Comparison of ENCODE assay signal across 22 cellular contexts in the genomic region with DNA sequence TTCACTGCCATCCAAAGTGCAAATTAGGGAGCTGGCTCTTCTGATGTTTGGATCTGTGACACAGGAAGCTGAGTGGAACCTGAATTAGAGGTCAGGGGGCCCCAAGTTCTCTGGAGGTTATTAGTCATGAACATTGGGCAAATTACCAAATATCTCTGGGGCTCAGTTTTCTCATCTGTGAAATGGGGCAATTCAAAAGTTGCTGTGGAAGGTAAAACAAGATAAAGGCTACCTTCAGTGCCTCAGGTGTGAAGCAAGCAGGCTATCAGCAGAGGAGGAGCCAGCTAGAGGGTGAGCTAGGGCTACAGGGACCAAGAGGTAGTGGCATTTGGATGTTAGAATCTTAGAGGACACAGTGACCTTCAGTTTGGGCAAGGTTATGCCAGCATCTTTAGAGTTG.
DNase-seq lines count a peak whose midpoint lies in the region; ATAC-seq, FAIRE-seq and TF ChIP-seq lines count a peak whose summit lies in the region.
"Had no signal": no experiment of that assay in that cellular context is flagged by ENCODE, and none has a peak within 500 bp of the region (broad histone marks: within the 10 kb centered on the region; RNA-seq: fewer than 3 reads in every experiment).

No MANE protein-coding gene starts in this region.

- H3K4me2 ChIP-seq in HepG2 (ENCODE audit: low read depth, low read length): no peak overlapping the region
- no peak overlapping the region for H3K4me2 ChIP-seq in neural progenitor cell

- H3F3A ChIP-seq in neural progenitor cell (ENCODE audit: low read depth): no peaks in the 10 kb centered on the region

- H3K9ac ChIP-seq in HepG2 (ENCODE audit: insufficient read depth, low read depth, low read length) (no peak overlapping the region), neural progenitor cell (no peak overlapping the region)

- H3K27me3 ChIP-seq in HepG2 (ENCODE audit: control insufficient read depth in 1 of 2, insufficient read depth in 2 of 2, low read length in 2 of 2): peaks cover 2 to 23% of the 10 kb centered on the region in 2 experiments; a peak in 3 of 5 replicates
- no peaks in the 10 kb centered on the region for H3K27me3 ChIP-seq in right lobe of liver
- H3K27me3 ChIP-seq in foreskin keratinocyte: no peaks in the 10 kb centered on the region
- H3K27me3 ChIP-seq in neural progenitor cell: no peaks in the 10 kb centered on the region
- no peaks in the 10 kb centered on the region for H3K27me3 ChIP-seq in A673 (replicated peaks; ENCODE audit: insufficient read depth, low read depth, low read length, poor library complexity)

- intact Hi-C loops in HepG2 (cut with micrococcal nuclease; ENCODE audit: unreplicated experiment): no loop called here
- intact Hi-C loops in right lobe of liver (cut with DNase I): no loop called here
- intact Hi-C loops in A673 (cut with micrococcal nuclease; ENCODE audit: unreplicated experiment): no loop called here

- H3K79me2 ChIP-seq in HepG2 (ENCODE audit: insufficient read depth, low read length) (no peaks in the 10 kb centered on the region), neural progenitor cell (ENCODE audit: low read depth) (no peaks in the 10 kb centered on the region)

- H3K4me3 Mint-ChIP-seq in neural progenitor cell: no peak overlapping the region
- H3K4me3 Mint-ChIP-seq: CD4-positive, alpha-beta memory T cell; HFFc6 had no signal

- no peaks in the 10 kb centered on the region for H3K36me3 ChIP-seq in HepG2 (replicated peaks in 1 of 2; ENCODE audit: control insufficient read depth in 1 of 2, insufficient read depth in 2 of 2, low read length in 2 of 2)
- H3K36me3 ChIP-seq in right lobe of liver: no peaks in the 10 kb centered on the region
- no peaks in the 10 kb centered on the region for H3K36me3 ChIP-seq in neural progenitor cell
- no peaks in the 10 kb centered on the region for H3K36me3 ChIP-seq in A673 (ENCODE audit: insufficient read depth, low read length, poor library complexity, severe bottlenecking)
- H3K36me3 ChIP-seq: HAP-1 had no signal

- TF ChIP-seq RAD21 in HepG2 (CRISPR knock-in tag; IDR thresholded peaks at IDR 0.05): no peak

- H2AFZ ChIP-seq in HepG2 (ENCODE audit: low read length) (no peak overlapping the region), neural progenitor cell (replicated peaks) (no peak overlapping the region)

- no peaks in the 10 kb centered on the region for H4K20me1 ChIP-seq in HepG2 (ENCODE audit: insufficient read depth, low read length)
- no peaks in the 10 kb centered on the region for H4K20me1 ChIP-seq in neural progenitor cell (ENCODE audit: low read depth)

- H3K27ac ChIP-seq in HepG2 (ENCODE audit: extremely low read length, insufficient read depth, low read length): no peak overlapping the region
- no peak overlapping the region for H3K27ac ChIP-seq in right lobe of liver
- peak overlapping the region; percentile 25 for H3K27ac ChIP-seq in foreskin keratinocyte
- H3K27ac ChIP-seq in neural progenitor cell: no peak overlapping the region
- H3K27ac ChIP-seq in A673 (ENCODE audit: low read depth, low read length, poor library complexity, severe bottlenecking): no peak overlapping the region
- H3K27ac ChIP-seq: 22Rv1 had no signal

- POLR2A ChIA-PET in HepG2 (lab: Yijun Ruan, JAX) (no interaction called here), A673 (lab: Charles Lee; ENCODE audit: low non-redundant PET) (no interaction called here)

- BruUV-seq in HepG2 (replicated peaks; lab: Mats Ljungman, UMichigan) (no TSS peak), A673 (replicated peaks; lab: Mats Ljungman, UMichigan) (no TSS peak)

- H3K36me3 Mint-ChIP-seq in neural progenitor cell: no peaks in the 10 kb centered on the region
- H3K36me3 Mint-ChIP-seq: CD4-positive, alpha-beta memory T cell had no signal

- peaks cover 12% of the 10 kb centered on the region for H3K27me3 Mint-ChIP-seq in neural progenitor cell (ENCODE audit: insufficient read depth, low read depth)

- DNase-seq in HepG2 (ENCODE audit: low spot score) (no peak), right lobe of liver (no peak), foreskin keratinocyte (no peak), neural progenitor cell (ENCODE audit: low spot score) (no peak), A673 (ENCODE audit: low spot score) (no peak), LoVo (ENCODE audit: low spot score) (no peak)
- DNase-seq: ACHN; C1 segment of cervical spinal cord; Calu3; CD4-positive, alpha-beta memory T cell; COR-L47; DMS53; DMS79 treated with DMSO at 0.1 percent for 48 hours; GF-D8; GOT3; HFFc6 had no signal

- H3K27ac Mint-ChIP-seq in neural progenitor cell: peak overlapping the region; percentile 30
- H3K27ac Mint-ChIP-seq: HFFc6 had no signal

- no peak for FAIRE-seq in HepG2 (lab: Jason Lieb, UNC)
- FAIRE-seq: A204.1, GM12891, GM18507, H54 had no signal

- CTCF ChIA-PET in HepG2 (lab: Yijun Ruan, JAX; ENCODE audit: low intra/inter-chr PET ratio, low total read pairs): no interaction called here
- CTCF ChIA-PET in A673 (lab: Charles Lee): no interaction called here

- peaks cover 2% of the 10 kb centered on the region for H3K9me3 Mint-ChIP-seq in neural progenitor cell
- H3K9me3 Mint-ChIP-seq: HFFc6 had no signal

- ATAC-seq in HepG2 (no peak), right lobe of liver (no peak), foreskin keratinocyte (no peak)

- H3K4me1 Mint-ChIP-seq in neural progenitor cell: no peaks in the 10 kb centered on the region
- H3K4me1 Mint-ChIP-seq: CD4-positive, alpha-beta memory T cell had no signal

- H3K9me3 ChIP-seq in HepG2 (ENCODE audit: low read length) (no peaks in the 10 kb centered on the region), right lobe of liver (no peaks in the 10 kb centered on the region), neural progenitor cell (ENCODE audit: low read depth) (no peaks in the 10 kb centered on the region), A673 (ENCODE audit: low read depth, low read length, poor library complexity, severe bottlenecking) (no peaks in the 10 kb centered on the region)
- H3K9me3 ChIP-seq: HAP-1 had no signal

- no peak for TF ChIP-seq CTCF in HepG2 (CRISPR knock-in tag; IDR thresholded peaks at IDR 0.05)
- no peak for TF ChIP-seq CTCF in right lobe of liver (IDR thresholded peaks at IDR 0.05)
- TF ChIP-seq CTCF in foreskin keratinocyte (conservative IDR thresholded peaks at IDR 0.05): no peak
- no peak for TF ChIP-seq CTCF in neural progenitor cell (IDR thresholded peaks at IDR 0.05)
- TF ChIP-seq CTCF in A673 (conservative IDR thresholded peaks at IDR 0.05; ENCODE audit: low read depth, low read length): no peak

- H3K4me1 ChIP-seq in HepG2 (ENCODE audit: insufficient read depth, low read length): no peaks in the 10 kb centered on the region
- no peaks in the 10 kb centered on the region for H3K4me1 ChIP-seq in right lobe of liver
- peaks cover 29% of the 10 kb centered on the region for H3K4me1 ChIP-seq in foreskin keratinocyte
- no peaks in the 10 kb centered on the region for H3K4me1 ChIP-seq in neural progenitor cell
- H3K4me1 ChIP-seq in A673 (ENCODE audit: insufficient read depth, low read length, poor library complexity, severe bottlenecking): no peaks in the 10 kb centered on the region
- H3K4me1 ChIP-seq: HAP-1 had no signal

- TF ChIP-seq EP300 in HepG2 (IDR thresholded peaks at IDR 0.05; ENCODE audit: low read depth in 2 of 2, low read length in 2 of 2): no peak
- TF ChIP-seq EP300 in HepG2 (CRISPR knock-in tag; IDR thresholded peaks at IDR 0.05; ENCODE audit: borderline replicate concordance): no peak

- in situ Hi-C loops in HepG2 (cut with HindIII; ENCODE audit: extremely low pct_ligation_motif_present, low pct_unique_long_range_greater_than_20kb): no loop called here

- TF ChIP-seq POLR2A in HepG2 (IDR thresholded peaks at IDR 0.05; ENCODE audit: insufficient read depth in 1 of 2, low read depth in 2 of 2, low read length in 2 of 2): no peak
- TF ChIP-seq POLR2A in right lobe of liver (IDR thresholded peaks at IDR 0.05): no peak

- H3K4me3 ChIP-seq in HepG2 (replicated peaks in 1 of 3; ENCODE audit: insufficient read depth in 1 of 3, low read depth in 2 of 3, low read length in 3 of 3) (no peak overlapping the region), right lobe of liver (no peak overlapping the region), neural progenitor cell (no peak overlapping the region), A673 (ENCODE audit: low read depth, low read length, poor library complexity, severe bottlenecking) (no peak overlapping the region)
- H3K4me3 ChIP-seq: HAP-1 had no signal

TF ChIP-seq in HepG2, 621 proteins besides CTCF, POLR2A, EP300 and RAD21:
- no peak for TF ChIP-seq ZNF746 (CRISPR knock-in tag; IDR thresholded peaks at IDR 0.05)
- peak; percentile 79 for TF ChIP-seq ZNF629 (CRISPR knock-in tag; conservative IDR thresholded peaks at IDR 0.05)
